12 cellular contexts compared by ENCODE assay signal in genomic region chr11:128470081-128470480, GRCh38.
DNase-seq lines count a peak whose midpoint lies in the region; ATAC-seq and TF ChIP-seq lines count a peak whose summit lies in the region.
"Had no signal": no experiment of that assay in that cellular context is flagged by ENCODE, and none has a peak within 500 bp of the region (broad histone marks: within the 10 kb centered on the region; RNA-seq: fewer than 3 reads in every experiment).

No MANE protein-coding gene starts in this region.

- intact Hi-C loops in CD8-positive, alpha-beta T cell (cut with DNase I, micrococcal nuclease) = loop anchor here (2.0 to 5.0 kb wide), 3 partner anchors 37 to 162 kb away; no protein-coding TSS in a partner anchor
- intact Hi-C loops in activated T-helper 2 cell treated with anti-CD3 and anti-CD28 coated beads, Interferon-gamma antibody, Interleukin-2, Interleukin-4, amounts not matched to agents 10 μg/mL and 5 μg/mL and 100 μg/mL, durations not matched to agents 14 hours and 24 hours and 36 hours (cut with micrococcal nuclease) = loop anchor here (5.0 kb wide), 3 partner anchors 37 to 288 kb away; no protein-coding TSS in a partner anchor

- POLR2A ChIA-PET in CD8-positive, alpha-beta T cell (lab: Charles Lee) = interaction anchor here (1.1 to 10.8 kb wide), 4 partner anchors 12 to 167 kb away, joined by 3 to 185 read pairs (median 6); no protein-coding TSS in a partner anchor

- peaks cover 100% of the 10 kb centered on the region for H3K4me1 Mint-ChIP-seq in CD8-positive, alpha-beta T cell (ENCODE audit: low read depth)
- H3K4me1 Mint-ChIP-seq in activated T-helper 2 cell treated with anti-CD3 and anti-CD28 coated beads, Interferon-gamma antibody, Interleukin-2, Interleukin-4, amounts not matched to agents 10 μg/mL and 5 μg/mL and 100 μg/mL, durations not matched to agents 14 hours and 24 hours and 36 hours (ENCODE audit: low read depth) = peaks cover 94% of the 10 kb centered on the region
- peaks cover 91 to 100% (median 97%) of the 10 kb centered on the region in 3 donors for H3K4me1 Mint-ChIP-seq in naive B cell

- H3K36me3 ChIP-seq in CD8-positive, alpha-beta T cell (ENCODE audit: insufficient read depth, low read length) = peaks cover 72% of the 10 kb centered on the region
- H3K36me3 ChIP-seq in KOPT-K1 (ENCODE audit: insufficient read depth, low read length) = peaks cover 93% of the 10 kb centered on the region

- H3K4me3 Mint-ChIP-seq in CD8-positive, alpha-beta T cell = peak overlapping the region; percentile 70
- H3K4me3 Mint-ChIP-seq in activated T-helper 2 cell treated with anti-CD3 and anti-CD28 coated beads, Interferon-gamma antibody, Interleukin-2, Interleukin-4, amounts not matched to agents 10 μg/mL and 5 μg/mL and 100 μg/mL, durations not matched to agents 14 hours and 24 hours and 36 hours (ENCODE audit: low read depth) = peak overlapping the region; percentile 64
- H3K4me3 Mint-ChIP-seq in naive B cell = peak overlapping the region; percentile 54 to 93 (median 83)

- H3K27me3 ChIP-seq in CD8-positive, alpha-beta T cell (ENCODE audit: insufficient read depth, low read length) = no peaks in the 10 kb centered on the region
- H3K27me3 ChIP-seq: BLaER1 treated with 17β-estradiol and CSF1 and Interleukin-3, amounts not matched to agents 10 nM and 100 nM had no signal

- H3K27ac ChIP-seq in CD8-positive, alpha-beta T cell (ENCODE audit: low read depth, low read length) = peak overlapping the region; percentile 68
- peak overlapping the region; percentile 98 for H3K27ac ChIP-seq in KOPT-K1 (ENCODE audit: low read depth, low read length, poor library complexity, severe bottlenecking)
- H3K27ac ChIP-seq: BLaER1 treated with 17β-estradiol and CSF1 and Interleukin-3, amounts not matched to agents 10 nM and 100 nM had no signal

- H3K27me3 Mint-ChIP-seq in CD8-positive, alpha-beta T cell (ENCODE audit: low read depth) = no peaks in the 10 kb centered on the region
- H3K27me3 Mint-ChIP-seq in activated T-helper 2 cell treated with anti-CD3 and anti-CD28 coated beads, Interferon-gamma antibody, Interleukin-2, Interleukin-4, amounts not matched to agents 10 μg/mL and 5 μg/mL and 100 μg/mL, durations not matched to agents 14 hours and 24 hours and 36 hours (ENCODE audit: low read depth) = no peaks in the 10 kb centered on the region
- H3K27me3 Mint-ChIP-seq in naive B cell = no peaks in the 10 kb centered on the region

- H3K9me3 ChIP-seq in CD8-positive, alpha-beta T cell (ENCODE audit: low read length) = no peaks in the 10 kb centered on the region
- H3K9me3 ChIP-seq in KOPT-K1 (ENCODE audit: insufficient read depth, low read length, poor library complexity, severe bottlenecking) = no peaks in the 10 kb centered on the region
- H3K9me3 ChIP-seq: BLaER1 treated with 17β-estradiol and CSF1 and Interleukin-3, amounts not matched to agents 10 nM and 100 nM had no signal

- peak overlapping the region; percentile 94 for H3K27ac Mint-ChIP-seq in CD8-positive, alpha-beta T cell
- peak overlapping the region; percentile 89 for H3K27ac Mint-ChIP-seq in activated T-helper 2 cell treated with anti-CD3 and anti-CD28 coated beads, Interferon-gamma antibody, Interleukin-2, Interleukin-4, amounts not matched to agents 10 μg/mL and 5 μg/mL and 100 μg/mL, durations not matched to agents 14 hours and 24 hours and 36 hours
- peak overlapping the region; percentile 89 to 97 (median 95) for H3K27ac Mint-ChIP-seq in naive B cell

- CTCF ChIA-PET in CD8-positive, alpha-beta T cell (lab: Charles Lee) = interaction anchor here (0.7 to 2.8 kb wide), 4 partner anchors 17 to 180 kb away, joined by 3 to 9 read pairs (median 4); no protein-coding TSS in a partner anchor

- H3K4me1 ChIP-seq in CD8-positive, alpha-beta T cell (ENCODE audit: insufficient read depth, low read length) = peaks cover 100% of the 10 kb centered on the region

- peak; percentile 46 for ATAC-seq in CD8-positive, alpha-beta T cell
- peak; percentile 17 to 21 for ATAC-seq in naive B cell (ENCODE audit: low read depth in 2 of 2)
- ATAC-seq in GM18517 (IDR thresholded peaks at IDR 0.05; ENCODE audit: unreplicated experiment) = no peak
- no peak for ATAC-seq in left lobe of liver

- no peak for TF ChIP-seq CTCF in CD8-positive, alpha-beta T cell (IDR thresholded peaks at IDR 0.05)

- H3K36me3 Mint-ChIP-seq in CD8-positive, alpha-beta T cell = peaks cover 98% of the 10 kb centered on the region
- peaks cover 99% of the 10 kb centered on the region for H3K36me3 Mint-ChIP-seq in activated T-helper 2 cell treated with anti-CD3 and anti-CD28 coated beads, Interferon-gamma antibody, Interleukin-2, Interleukin-4, amounts not matched to agents 10 μg/mL and 5 μg/mL and 100 μg/mL, durations not matched to agents 14 hours and 24 hours and 36 hours (ENCODE audit: low read depth)
- H3K36me3 Mint-ChIP-seq in naive B cell = peaks cover 62 to 66% of the 10 kb centered on the region in 2 donors

- H3K4me3 ChIP-seq in CD8-positive, alpha-beta T cell (ENCODE audit: low read depth, low read length) = peak overlapping the region; percentile 0
- H3K4me3 ChIP-seq: BLaER1 treated with 17β-estradiol and CSF1 and Interleukin-3, amounts not matched to agents 10 nM and 100 nM had no signal

- DNase-seq in CD8-positive, alpha-beta T cell = peak in 2 of 7 experiments; percentile 39 to 78
- DNase-seq in activated T-helper 2 cell treated with anti-CD3 and anti-CD28 coated beads, Interferon-gamma antibody, Interleukin-2, Interleukin-4, amounts not matched to agents 10 μg/mL and 5 μg/mL and 100 μg/mL, durations not matched to agents 14 hours and 24 hours and 36 hours (ENCODE audit: low spot score) = no peak
- DNase-seq in naive B cell (no peak), erythroblast (lab: John Stamatoyannopoulos, UW) (no peak), middle frontal gyrus (ENCODE audit: extremely low spot score, low spot score) (no peak), left lobe of liver (ENCODE audit: low spot score) (no peak)
- DNase-seq: kidney glomerular epithelial cell; NCI-H446 treated with DMSO at 0.1 percent for 48 hours; stimulated activated CD8-positive, alpha-beta memory T cell treated with anti-CD3 and anti-CD28 coated beads, Interleukin-4, amount 100 ng/mL, for 48 hours had no signal

- no peak for TF ChIP-seq POLR2A in erythroblast (IDR thresholded peaks at IDR 0.05; ENCODE audit: low read length)

- no peaks in the 10 kb centered on the region for H3K9me3 Mint-ChIP-seq in CD8-positive, alpha-beta T cell
- H3K9me3 Mint-ChIP-seq in activated T-helper 2 cell treated with anti-CD3 and anti-CD28 coated beads, Interferon-gamma antibody, Interleukin-2, Interleukin-4, amounts not matched to agents 10 μg/mL and 5 μg/mL and 100 μg/mL, durations not matched to agents 14 hours and 24 hours and 36 hours = no peaks in the 10 kb centered on the region
- peaks cover 0 to 2% (median 0%) of the 10 kb centered on the region in 7 donors for H3K9me3 Mint-ChIP-seq in naive B cell

Comparison
In these comparisons a context has a peak if more than half of its experiments do, and no peak if none do; other contexts are left out.
1. ATAC-seq: peak in CD8-positive, alpha-beta T cell (single experiment) and naive B cell (2 of 2); none in GM18517 (single experiment) and left lobe of liver (single experiment).
2. Peak in every context shown above with its lines, with median percentiles within 50 percentile points of each other: H3K27ac Mint-ChIP-seq and H3K4me3 Mint-ChIP-seq.